In the genomic region with DNA sequence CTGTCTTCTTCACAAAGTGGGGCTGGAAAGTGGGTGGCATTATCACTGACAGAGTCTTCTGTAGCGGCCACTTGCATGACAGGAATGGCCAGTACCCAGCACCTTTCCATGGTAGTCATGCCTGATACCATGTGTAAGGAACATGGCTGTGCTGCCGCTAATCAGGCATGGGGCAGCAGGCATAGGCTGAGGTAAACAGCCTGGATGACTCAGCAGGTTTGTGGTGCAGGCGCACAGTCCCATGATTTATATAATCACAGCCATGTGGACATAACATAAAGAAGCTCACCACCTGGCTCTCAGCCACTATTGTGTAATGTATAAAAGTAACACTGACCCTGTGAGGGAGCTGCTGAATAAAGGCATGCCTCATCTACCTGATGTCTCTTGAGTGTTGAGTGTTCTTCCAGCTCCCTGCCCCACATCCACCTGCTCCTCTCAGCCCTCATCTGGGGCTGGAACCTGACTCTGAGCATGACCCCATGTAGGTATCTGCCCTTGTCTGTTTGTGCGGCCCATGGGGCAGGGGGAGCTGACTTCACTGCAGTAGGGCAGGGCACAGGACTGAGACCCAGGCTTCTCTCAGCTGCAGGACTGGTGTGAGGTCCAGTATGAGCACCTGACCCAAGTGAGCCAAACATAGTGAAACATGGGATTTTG, we compare ENCODE assay signal across 17 cellular contexts. TPM values are rescaled to one million over a fixed set of nuclear protein-coding genes. Genes with fewer than 3 reads are reported as not detected.
DNase-seq lines count a peak whose midpoint lies in the region; ATAC-seq, FAIRE-seq and TF ChIP-seq lines count a peak whose summit lies in the region.
"Had no signal": no experiment of that assay in that cellular context is flagged by ENCODE, and none has a peak within 500 bp of the region (broad histone marks: within the 10 kb centered on the region; RNA-seq: fewer than 3 reads in every experiment).

No MANE protein-coding gene starts in this region.

- H3K27me3 Mint-ChIP-seq in endodermal cell (ENCODE audit: insufficient read depth), result no peaks in the 10 kb centered on the region
- no peaks in the 10 kb centered on the region for H3K27me3 Mint-ChIP-seq in stimulated activated memory B cell treated with anti-CD40 and anti-IgM and Interleukin-4, amounts not matched to agents 10 μg/mL and 1 μg/mL and 100 μg/mL, for 72 hours
- peaks cover 0 to 2% of the 10 kb centered on the region in 2 donors for H3K27me3 Mint-ChIP-seq in CD8-positive, alpha-beta memory T cell
- H3K27me3 Mint-ChIP-seq: IgD-negative memory B cell had no signal

- intact Hi-C loops in HepG2 (cut with micrococcal nuclease; ENCODE audit: unreplicated experiment), result no loop called here
- intact Hi-C loops in right lobe of liver (cut with DNase I), result no loop called here
- intact Hi-C loops in testis (cut with DNase I; ENCODE audit: low total_unique reads), result no loop called here

- ATAC-seq in HepG2, result no peak
- no peak for ATAC-seq in right lobe of liver
- no peak for ATAC-seq in stimulated activated memory B cell treated with anti-CD40 and anti-IgM and Interleukin-4, amounts not matched to agents 10 μg/mL and 1 μg/mL and 100 μg/mL, for 72 hours
- no peak for ATAC-seq in HG03159 (IDR thresholded peaks at IDR 0.05; ENCODE audit: unreplicated experiment)
- ATAC-seq: activated T-cell treated with anti-CD3 and anti-CD28 coated beads, Interleukin-2, amount 50 U/mL, for 72 hours; natural killer cell had no signal

- H3K4me3 ChIP-seq in HepG2 (replicated peaks in 1 of 3; ENCODE audit: insufficient read depth in 1 of 3, low read depth in 2 of 3, low read length in 3 of 3) (no peak overlapping the region), right lobe of liver (no peak overlapping the region), endodermal cell (ENCODE audit: low read length) (peak overlapping the region; percentile 53), testis (no peak overlapping the region)
- no peak overlapping the region for H3K4me3 ChIP-seq in CD8-positive, alpha-beta memory T cell (ENCODE audit: low read length)
- H3K4me3 ChIP-seq: lung had no signal

- H3K27me3 ChIP-seq in HepG2 (ENCODE audit: control insufficient read depth in 1 of 2, insufficient read depth in 2 of 2, low read length in 2 of 2) (no peaks in the 10 kb centered on the region), right lobe of liver (no peaks in the 10 kb centered on the region), endodermal cell (ENCODE audit: control insufficient read depth, insufficient read depth, low read length, poor library complexity, severe bottlenecking) (no peaks in the 10 kb centered on the region), testis (no peaks in the 10 kb centered on the region)
- H3K27me3 ChIP-seq in CD8-positive, alpha-beta memory T cell (ENCODE audit: insufficient read depth, low read length, poor library complexity, severe bottlenecking), result no peaks in the 10 kb centered on the region

- H3K79me2 ChIP-seq in HepG2 (ENCODE audit: insufficient read depth, low read length), result no peaks in the 10 kb centered on the region

- no peak overlapping the region for H3K27ac Mint-ChIP-seq in endodermal cell
- H3K27ac Mint-ChIP-seq in stimulated activated memory B cell treated with anti-CD40 and anti-IgM and Interleukin-4, amounts not matched to agents 10 μg/mL and 1 μg/mL and 100 μg/mL, for 72 hours, result no peak overlapping the region
- no peak overlapping the region for H3K27ac Mint-ChIP-seq in CD8-positive, alpha-beta memory T cell
- H3K27ac Mint-ChIP-seq: activated T-cell treated with anti-CD3 and anti-CD28 coated beads, Interleukin-2, amount 50 U/mL, for 72 hours; IgD-negative memory B cell; natural killer cell had no signal

- H3K9me3 ChIP-seq in HepG2 (ENCODE audit: low read length) (peaks cover 14% of the 10 kb centered on the region), right lobe of liver (no peaks in the 10 kb centered on the region), endodermal cell (ENCODE audit: control insufficient read depth, low read length) (peaks cover 18% of the 10 kb centered on the region), testis (no peaks in the 10 kb centered on the region)
- peaks cover 14% of the 10 kb centered on the region for H3K9me3 ChIP-seq in CD8-positive, alpha-beta memory T cell (ENCODE audit: low read length)

- in situ Hi-C loops in HepG2 (cut with HindIII; ENCODE audit: extremely low pct_ligation_motif_present, low pct_unique_long_range_greater_than_20kb), result loop anchor here (25.0 kb wide), 1 partner anchor 272 kb away; a partner anchor contains a TSS

- no peaks in the 10 kb centered on the region for H4K20me1 ChIP-seq in HepG2 (ENCODE audit: insufficient read depth, low read length)

- TF ChIP-seq CTCF in HepG2 (CRISPR knock-in tag; IDR thresholded peaks at IDR 0.05), result no peak
- TF ChIP-seq CTCF in right lobe of liver (IDR thresholded peaks at IDR 0.05), result no peak
- TF ChIP-seq CTCF in endodermal cell (conservative IDR thresholded peaks at IDR 0.05), result no peak
- TF ChIP-seq CTCF in testis (IDR thresholded peaks at IDR 0.05), result no peak

- peaks cover 51% of the 10 kb centered on the region for H3K9me3 Mint-ChIP-seq in endodermal cell
- H3K9me3 Mint-ChIP-seq in stimulated activated memory B cell treated with anti-CD40 and anti-IgM and Interleukin-4, amounts not matched to agents 10 μg/mL and 1 μg/mL and 100 μg/mL, for 72 hours, result peaks cover 14% of the 10 kb centered on the region
- H3K9me3 Mint-ChIP-seq in CD8-positive, alpha-beta memory T cell, result peaks cover 0 to 23% (median 18%) of the 10 kb centered on the region in 5 donors
- H3K9me3 Mint-ChIP-seq: natural killer cell had no signal

- peaks cover 5% of the 10 kb centered on the region for H3K36me3 Mint-ChIP-seq in endodermal cell (ENCODE audit: low read depth)
- H3K36me3 Mint-ChIP-seq in stimulated activated memory B cell treated with anti-CD40 and anti-IgM and Interleukin-4, amounts not matched to agents 10 μg/mL and 1 μg/mL and 100 μg/mL, for 72 hours, result peaks cover 58% of the 10 kb centered on the region
- peaks cover 6 to 32% (median 15%) of the 10 kb centered on the region in 3 donors for H3K36me3 Mint-ChIP-seq in CD8-positive, alpha-beta memory T cell
- H3K36me3 Mint-ChIP-seq: natural killer cell had no signal

- POLR2A ChIA-PET in HepG2 (lab: Yijun Ruan, JAX), result no interaction called here
- POLR2A ChIA-PET in CD8-positive, alpha-beta memory T cell (lab: Charles Lee), result no interaction called here

- H3K9ac ChIP-seq in HepG2 (ENCODE audit: insufficient read depth, low read depth, low read length) (no peak overlapping the region), endodermal cell (ENCODE audit: extremely low read depth, low read length, poor library complexity, severe bottlenecking) (no peak overlapping the region)

- H3K4me3 Mint-ChIP-seq in endodermal cell, result no peak overlapping the region
- H3K4me3 Mint-ChIP-seq in stimulated activated memory B cell treated with anti-CD40 and anti-IgM and Interleukin-4, amounts not matched to agents 10 μg/mL and 1 μg/mL and 100 μg/mL, for 72 hours, result no peak overlapping the region
- no peak overlapping the region for H3K4me3 Mint-ChIP-seq in CD8-positive, alpha-beta memory T cell
- H3K4me3 Mint-ChIP-seq: activated T-cell treated with anti-CD3 and anti-CD28 coated beads, Interleukin-2, amount 50 U/mL, for 72 hours; natural killer cell had no signal

- CTCF ChIA-PET in HepG2 (lab: Yijun Ruan, JAX; ENCODE audit: low intra/inter-chr PET ratio, low total read pairs), result no interaction called here
- CTCF ChIA-PET in CD8-positive, alpha-beta memory T cell (lab: Charles Lee), result no interaction called here

- H3K4me1 Mint-ChIP-seq in endodermal cell, result no peaks in the 10 kb centered on the region
- H3K4me1 Mint-ChIP-seq in stimulated activated memory B cell treated with anti-CD40 and anti-IgM and Interleukin-4, amounts not matched to agents 10 μg/mL and 1 μg/mL and 100 μg/mL, for 72 hours, result no peaks in the 10 kb centered on the region
- no peaks in the 10 kb centered on the region for H3K4me1 Mint-ChIP-seq in CD8-positive, alpha-beta memory T cell
- H3K4me1 Mint-ChIP-seq: IgD-negative memory B cell, natural killer cell had no signal

- FAIRE-seq in HepG2 (lab: Jason Lieb, UNC), result no peak

- H3K4me1 ChIP-seq in HepG2 (ENCODE audit: insufficient read depth, low read length) (peaks cover 2% of the 10 kb centered on the region), right lobe of liver (no peaks in the 10 kb centered on the region), endodermal cell (ENCODE audit: control insufficient read depth, insufficient read depth, low read length) (no peaks in the 10 kb centered on the region), testis (no peaks in the 10 kb centered on the region)
- H3K4me1 ChIP-seq in CD8-positive, alpha-beta memory T cell (ENCODE audit: insufficient read depth, low read length), result no peaks in the 10 kb centered on the region

- no peak for TF ChIP-seq POLR2A in HepG2 (IDR thresholded peaks at IDR 0.05; ENCODE audit: insufficient read depth in 1 of 2, low read depth in 2 of 2, low read length in 2 of 2)
- no peak for TF ChIP-seq POLR2A in right lobe of liver (IDR thresholded peaks at IDR 0.05)
- no peak for TF ChIP-seq POLR2A in testis (IDR thresholded peaks at IDR 0.05)

- BruUV-seq in HepG2 (replicated peaks; lab: Mats Ljungman, UMichigan), result no TSS peak

- H3K27ac ChIP-seq in HepG2 (ENCODE audit: extremely low read length, insufficient read depth, low read length), result no peak overlapping the region
- no peak overlapping the region for H3K27ac ChIP-seq in right lobe of liver
- H3K27ac ChIP-seq in endodermal cell (ENCODE audit: low read depth, low read length), result no peak overlapping the region
- no peak overlapping the region for H3K27ac ChIP-seq in testis
- no peak overlapping the region for H3K27ac ChIP-seq in CD8-positive, alpha-beta memory T cell (ENCODE audit: low read depth, low read length)

- WGBS in HepG2 (ENCODE audit: low lambda C conversion rate), result 66% methylated on average over 3 of the region's 4 CpGs
- 83% methylated on average over 1 of the region's 4 CpGs for WGBS in right lobe of liver (ENCODE audit: insufficient coverage, low coverage, low lambda C conversion rate, missing lambda C conversion rate)
- 92 to 100% methylated on average over 2 to 4 of the region's 4 CpGs for WGBS in endodermal cell (ENCODE audit: insufficient coverage in 1 of 2, insufficient read length in 1 of 2), 2 experiments
- 94 to 99% methylated on average over 4 of the region's 4 CpGs for WGBS in testis, 2 donors

- TF ChIP-seq EP300 in HepG2 (IDR thresholded peaks at IDR 0.05; ENCODE audit: low read depth in 2 of 2, low read length in 2 of 2) (no peak), HepG2 (CRISPR knock-in tag; IDR thresholded peaks at IDR 0.05; ENCODE audit: borderline replicate concordance) (no peak)

- H3K4me2 ChIP-seq in HepG2 (ENCODE audit: low read depth, low read length), result no peak overlapping the region

- H3K36me3 ChIP-seq in HepG2 (replicated peaks in 1 of 2; ENCODE audit: control insufficient read depth in 1 of 2, insufficient read depth in 2 of 2, low read length in 2 of 2), result no peaks in the 10 kb centered on the region
- H3K36me3 ChIP-seq in right lobe of liver, result no peaks in the 10 kb centered on the region
- no peaks in the 10 kb centered on the region for H3K36me3 ChIP-seq in endodermal cell (ENCODE audit: control insufficient read depth, insufficient read depth, low read length)
- no peaks in the 10 kb centered on the region for H3K36me3 ChIP-seq in testis (ENCODE audit: low read depth, missing control alignments)
- H3K36me3 ChIP-seq in CD8-positive, alpha-beta memory T cell (ENCODE audit: insufficient read depth, low read length), result no peaks in the 10 kb centered on the region

- H2AFZ ChIP-seq in HepG2 (ENCODE audit: low read length), result no peak overlapping the region

- no peak for TF ChIP-seq RAD21 in HepG2 (CRISPR knock-in tag; IDR thresholded peaks at IDR 0.05)

- DNase-seq in HepG2 (ENCODE audit: low spot score), result no peak
- no peak for DNase-seq in right lobe of liver
- peak; percentile 64 for DNase-seq in NAMALWA (ENCODE audit: low spot score)
- DNase-seq in endodermal cell, result no peak
- peak; percentile 20 for DNase-seq in testis
- no peak for DNase-seq in CD8-positive, alpha-beta memory T cell
- DNase-seq: cerebellar nuclear complex; foreskin melanocyte; GOT3; natural killer cell; NCI-H2227 treated with DMSO at 0.1 percent for 48 hours; stimulated activated CD4-positive, alpha-beta T cell treated with anti-CD3 and anti-CD28 coated beads, Interleukin-12 subunit alpha, Interleukin-12 subunit beta, amount 100 ng/mL, for 4 hours had no signal

RNA-seq across cellular contexts. Expression of a gene that starts 13.2 kb away (rescaled TPM):
- total RNA-seq in HepG2 (2016; rRNA removed; fragmentation: Illumina TruSeq; extraction: Trizol) (27.6 and 35.2 TPM in 2 replicates), right lobe of liver (10 to 100 TPM in 4 of 6 experiments, 1 to 10 TPM in 2; 8.2 to 10.7 (median 10.4) TPM), endodermal cell (10 to 100 TPM; 36.9 to 40.5 TPM), testis (10 to 100 TPM; 34.5 to 35.6 TPM)
- total RNA-seq in HepG2 (2016; cell fraction: cytosol; rRNA removed; fragmentation: Illumina TruSeq; extraction: Trizol; ENCODE audit: low read depth), result 4.0 and 4.2 TPM in 2 replicates
- 25.8 and 33.2 TPM in 2 replicates for total RNA-seq in HepG2 (2016; cell fraction: insoluble cytoplasmic fraction; rRNA removed; fragmentation: Illumina TruSeq; extraction: Trizol)
- total RNA-seq in HepG2 (2016; cell fraction: membrane; rRNA removed; fragmentation: Illumina TruSeq; extraction: Trizol), result 8.7 and 9.3 TPM in 2 replicates
- 47.9 and 48.8 TPM in 2 replicates for total RNA-seq in HepG2 (2016; cell fraction: nucleus; rRNA removed; fragmentation: Illumina TruSeq; extraction: Trizol)
- polyA plus RNA-seq in HepG2 (2011; rRNA removed) (9.0 and 9.1 TPM in 2 replicates), testis (ENCODE audit: insufficient read depth, low read depth, low replicate concordance) (13.8 TPM)
- 4.8 and 6.7 TPM in 2 replicates for polyA plus RNA-seq in HepG2 (2011; cell fraction: cytosol; rRNA removed)
- 12.3 and 13.3 TPM in 2 replicates for polyA plus RNA-seq in HepG2 (2011; cell fraction: nucleus; rRNA removed)
- 11.6 and 12.6 TPM in 2 replicates for polyA plus RNA-seq in HepG2 (2012)
- polyA plus RNA-seq in HepG2 (2016; cell fraction: cytosol; fragmentation: Illumina TruSeq; extraction: Trizol; ENCODE audit: low read depth), result 1.4 and 1.5 TPM in 2 replicates
- 18.9 and 19.2 TPM in 2 replicates for polyA plus RNA-seq in HepG2 (2016; cell fraction: insoluble cytoplasmic fraction; fragmentation: Illumina TruSeq; extraction: Trizol; ENCODE audit: low read depth)
- 2.9 and 3.0 TPM in 2 replicates for polyA plus RNA-seq in HepG2 (2016; cell fraction: membrane; fragmentation: Illumina TruSeq; extraction: Trizol; ENCODE audit: low read depth)
- 30.7 and 30.8 TPM in 2 replicates for polyA plus RNA-seq in HepG2 (2016; cell fraction: nucleus; fragmentation: Illumina TruSeq; extraction: Trizol; ENCODE audit: insufficient read depth, low read depth)
- 24.3 and 86.6 TPM in 2 replicates for polyA minus RNA-seq in HepG2 (2011; rRNA and poly(A)+ RNA removed; ENCODE audit: low replicate concordance)
- polyA minus RNA-seq in HepG2 (2011; cell fraction: cytosol; rRNA and poly(A)+ RNA removed), result 14.2 and 14.7 TPM in 2 replicates
- polyA minus RNA-seq in HepG2 (2011; cell fraction: nucleus; rRNA and poly(A)+ RNA removed), result 91.9 and 94.2 TPM in 2 replicates
- polyA plus RNA-seq in endodermal cell (2013, experiment 1 of 2), result 28.7 TPM
- polyA plus RNA-seq in endodermal cell (2013, experiment 2 of 2), result 30.3 TPM
- 10 to 100 TPM; 38.7 to 41.7 TPM for total RNA-seq in CD8-positive, alpha-beta memory T cell
- polyA plus RNA-seq in CD8-positive, alpha-beta memory T cell, result 20.4 TPM

Comparison
In these comparisons a context has a peak if more than half of its experiments do, and no peak if none do; other contexts are left out.
1. DNase-seq: peak in NAMALWA (single experiment) and testis (single experiment); none in HepG2 (single experiment), right lobe of liver (0 of 3), endodermal cell (single experiment) and CD8-positive, alpha-beta memory T cell (0 of 5).